Comparison of ENCODE assay signal across 20 cellular contexts in genomic region chr7:151836191-151836926, GRCh38.
"Had no signal": no experiment of that assay in that cellular context is flagged by ENCODE, and none has a peak within 500 bp of the region (broad histone marks: within the 10 kb centered on the region; RNA-seq: fewer than 3 reads in every experiment).

No MANE protein-coding gene starts in this region.

- H3K36me3 Mint-ChIP-seq: natural killer cell treated with Interleukin-12 subunit alpha and Interleukin-12 subunit beta and Interleukin-15 and Interleukin-18, amount 100 ng/mL, for 72 hours had no signal

- H3K27ac Mint-ChIP-seq: activated CD4-positive, alpha-beta T cell treated with anti-CD3 and anti-CD28 coated beads for 36 hours; activated T-cell treated with anti-CD3 and anti-CD28 coated beads, Interleukin-2, amount 50 U/mL, for 24 hours had no signal

- H3K27ac ChIP-seq: left ventricle myocardium inferior, parathyroid adenoma, tibial artery had no signal

- H3K27me3 ChIP-seq: tibial artery had no signal

- H3K4me3 ChIP-seq: left ventricle myocardium inferior, tibial artery had no signal

- ATAC-seq: activated CD4-positive, alpha-beta T cell treated with anti-CD3 and anti-CD28 coated beads for 36 hours; natural killer cell treated with Interleukin-12 subunit alpha and Interleukin-12 subunit beta and Interleukin-15 and Interleukin-18, amount 100 ng/mL, for 72 hours; stimulated activated naive CD8-positive, alpha-beta T cell treated with anti-CD3 and anti-CD28 coated beads, Interleukin-15, Interleukin-2, amounts not matched to agents 100 U/mL and 50 U/mL, for 24 hours had no signal

- H3K4me3 Mint-ChIP-seq: activated B cell treated with CpG ODN at 0.5 μM for 24 hours; activated CD4-positive, alpha-beta T cell treated with anti-CD3 and anti-CD28 coated beads for 36 hours; activated T-cell treated with anti-CD3 and anti-CD28 coated beads, Interleukin-2, amount 50 U/mL, for 24 hours had no signal

- H3K9me3 Mint-ChIP-seq: activated B cell treated with CpG ODN at 0.5 μM for 24 hours; activated T-cell treated with anti-CD3 and anti-CD28 coated beads, Interleukin-2, amount 50 U/mL, for 24 hours; natural killer cell treated with Interleukin-12 subunit alpha and Interleukin-12 subunit beta and Interleukin-15 and Interleukin-18, amount 100 ng/mL, for 72 hours had no signal

- H3K36me3 ChIP-seq: left ventricle myocardium inferior had no signal

- H3K9me3 ChIP-seq: left ventricle myocardium inferior, tibial artery had no signal

- H3K27me3 Mint-ChIP-seq: activated B cell treated with CpG ODN at 0.5 μM for 24 hours; activated CD4-positive, alpha-beta T cell treated with anti-CD3 and anti-CD28 coated beads for 36 hours; activated T-cell treated with anti-CD3 and anti-CD28 coated beads, Interleukin-2, amount 50 U/mL, for 24 hours; natural killer cell treated with Interleukin-12 subunit alpha and Interleukin-12 subunit beta and Interleukin-15 and Interleukin-18, amount 100 ng/mL, for 72 hours had no signal

- H3K4me1 ChIP-seq: left ventricle myocardium inferior, parathyroid adenoma, tibial artery had no signal

- DNase-seq: activated B cell treated with CpG ODN at 0.5 μM for 24 hours; activated CD4-positive, alpha-beta T cell treated with anti-CD3 and anti-CD28 coated beads for 36 hours; activated CD4-positive, alpha-beta T cell treated with anti-CD3 and anti-CD28 coated beads, Interleukin-2, amount 50 U/mL, for 4 hours; activated CD8-positive, alpha-beta memory T cell treated with anti-CD3 and anti-CD28 coated beads for 24 hours; activated CD8-positive, alpha-beta memory T cell treated with anti-CD3 and anti-CD28 coated beads, Interleukin-2, amount 50 U/mL, for 4 hours; activated naive CD4-positive, alpha-beta T cell treated with Interleukin-2 at 50 U/mL for 16 hours; activated T-cell treated with anti-CD3 and anti-CD28 coated beads, Interleukin-2, amount 50 U/mL, for 24 hours; amygdala; cerebellar nuclear complex; cortex of kidney; erythroblast; foreskin fibroblast; left ventricle myocardium inferior; nucleus accumbens; stimulated activated CD4-positive, alpha-beta T cell treated with anti-CD3 and anti-CD28 coated beads, Interleukin-4, amount 100 ng/mL, for 24 hours; stimulated activated naive CD8-positive, alpha-beta T cell treated with anti-CD3 and anti-CD28 coated beads, Interleukin-15, Interleukin-2, amounts not matched to agents 100 U/mL and 50 U/mL, for 24 hours; T1000; tibial artery had no signal
